Comparison of ENCODE assay signal across 8 cellular contexts in genomic region chr1:9494936-9495758, GRCh38. TPM values are rescaled to one million over a fixed set of nuclear protein-coding genes. Genes with fewer than 3 reads are reported as not detected.
DNase-seq lines count a peak whose midpoint lies in the region; ATAC-seq lines count a peak whose summit lies in the region.

No MANE protein-coding gene starts in this region.

- H3K4me1 Mint-ChIP-seq in activated CD4-positive, alpha-beta T cell treated with anti-CD3 and anti-CD28 coated beads for 36 hours, result peaks cover 7% of the 10 kb centered on the region
- H3K4me1 Mint-ChIP-seq in dendritic cell treated with granulocyte-macrophage colony-stimulating factor and Interleukin-4, amounts not matched to agents 40 ng/mL and 50 ng/mL, for 4 days (ENCODE audit: low read depth), result peaks cover 7% of the 10 kb centered on the region

- CTCF ChIA-PET in activated CD4-positive, alpha-beta T cell treated with anti-CD3 and anti-CD28 coated beads for 36 hours (lab: Charles Lee), result interaction anchor here (0.5 to 10.3 kb wide), 24 partner anchors 12 to 430 kb away, joined by 3 to 79 read pairs (median 4); partner anchors contain the start of gene SLC25A33

- intact Hi-C loops in Right ventricle myocardium inferior (cut with DNase I), result loop anchor here (1.0 to 5.0 kb wide), 2 partner anchors 79 to 383 kb away; no protein-coding TSS in a partner anchor
- intact Hi-C loops in cardiac septum (cut with DNase I), result loop anchor here (1.0 to 5.0 kb wide), 2 partner anchors 78 to 383 kb away; no protein-coding TSS in a partner anchor
- intact Hi-C loops in activated CD4-positive, alpha-beta T cell treated with anti-CD3 and anti-CD28 coated beads for 36 hours (cut with DNase I, micrococcal nuclease), result loop anchor here (1.0 to 5.0 kb wide), 5 partner anchors 44 to 372 kb away; partner anchors contain the start of gene SLC25A33 (in 1 of the 2)
- intact Hi-C loops in dendritic cell treated with granulocyte-macrophage colony-stimulating factor and Interleukin-4, amounts not matched to agents 40 ng/mL and 50 ng/mL, for 4 days (cut with micrococcal nuclease), result loop anchor here (1.0 kb wide), 1 partner anchor 78 kb away; no protein-coding TSS in a partner anchor

- DNase-seq in Right ventricle myocardium inferior (ENCODE audit: missing footprints) (peak; percentile 81), cardiac septum (ENCODE audit: low spot score) (no peak), NCI-H2171 (lab: John Stamatoyannopoulos, UW) (peak; percentile 24), lung microvascular endothelial cell (ENCODE audit: low read depth in 2 of 2) (peak; percentile 54 to 64)
- peak; percentile 84 for DNase-seq in activated CD4-positive, alpha-beta T cell treated with anti-CD3 and anti-CD28 coated beads for 36 hours
- peak; percentile 51 for DNase-seq in stimulated activated CD8-positive, alpha-beta memory T cell treated with anti-CD3 and anti-CD28 coated beads, Interleukin-15, amount 100 ng/mL, for 24 hours (ENCODE audit: low read depth)

- H3K36me3 Mint-ChIP-seq in activated CD4-positive, alpha-beta T cell treated with anti-CD3 and anti-CD28 coated beads for 36 hours (ENCODE audit: low read depth), result no peaks in the 10 kb centered on the region
- no peaks in the 10 kb centered on the region for H3K36me3 Mint-ChIP-seq in dendritic cell treated with granulocyte-macrophage colony-stimulating factor and Interleukin-4, amounts not matched to agents 40 ng/mL and 50 ng/mL, for 4 days (ENCODE audit: low read depth)

- H3K27me3 Mint-ChIP-seq in activated CD4-positive, alpha-beta T cell treated with anti-CD3 and anti-CD28 coated beads for 36 hours, result peaks cover 7% of the 10 kb centered on the region
- H3K27me3 Mint-ChIP-seq in dendritic cell treated with granulocyte-macrophage colony-stimulating factor and Interleukin-4, amounts not matched to agents 40 ng/mL and 50 ng/mL, for 4 days, result peaks cover 35% of the 10 kb centered on the region

- ATAC-seq in Right ventricle myocardium inferior, result peak; percentile 80
- peak; percentile 90 for ATAC-seq in activated CD4-positive, alpha-beta T cell treated with anti-CD3 and anti-CD28 coated beads for 36 hours
- ATAC-seq in HG03460 (IDR thresholded peaks at IDR 0.05; ENCODE audit: unreplicated experiment), result no peak

- no peak overlapping the region for H3K27ac Mint-ChIP-seq in activated CD4-positive, alpha-beta T cell treated with anti-CD3 and anti-CD28 coated beads for 36 hours
- no peak overlapping the region for H3K27ac Mint-ChIP-seq in dendritic cell treated with granulocyte-macrophage colony-stimulating factor and Interleukin-4, amounts not matched to agents 40 ng/mL and 50 ng/mL, for 4 days

- no peaks in the 10 kb centered on the region for H3K9me3 Mint-ChIP-seq in activated CD4-positive, alpha-beta T cell treated with anti-CD3 and anti-CD28 coated beads for 36 hours (ENCODE audit: low read depth)
- no peaks in the 10 kb centered on the region for H3K9me3 Mint-ChIP-seq in dendritic cell treated with granulocyte-macrophage colony-stimulating factor and Interleukin-4, amounts not matched to agents 40 ng/mL and 50 ng/mL, for 4 days

- POLR2A ChIA-PET in activated CD4-positive, alpha-beta T cell treated with anti-CD3 and anti-CD28 coated beads for 36 hours (lab: Charles Lee), result no interaction called here

- H3K4me3 Mint-ChIP-seq in activated CD4-positive, alpha-beta T cell treated with anti-CD3 and anti-CD28 coated beads for 36 hours, result peak overlapping the region; percentile 57
- H3K4me3 Mint-ChIP-seq in dendritic cell treated with granulocyte-macrophage colony-stimulating factor and Interleukin-4, amounts not matched to agents 40 ng/mL and 50 ng/mL, for 4 days, result peak overlapping the region; percentile 34

RNA-seq across cellular contexts. Expression of gene SLC25A33, which starts 44.1 kb away (rescaled TPM):
- 5.7 TPM for total RNA-seq in Right ventricle myocardium inferior
- 4.0 TPM for total RNA-seq in cardiac septum
- total RNA-seq in activated CD4-positive, alpha-beta T cell treated with anti-CD3 and anti-CD28 coated beads for 36 hours, result 1 to 10 TPM; 4.4 to 6.1 TPM
- total RNA-seq in lung microvascular endothelial cell, result 3.7 and 4.6 TPM in 2 replicates
